Comparison of ENCODE assay signal across 8 cellular contexts in the genomic region with DNA sequence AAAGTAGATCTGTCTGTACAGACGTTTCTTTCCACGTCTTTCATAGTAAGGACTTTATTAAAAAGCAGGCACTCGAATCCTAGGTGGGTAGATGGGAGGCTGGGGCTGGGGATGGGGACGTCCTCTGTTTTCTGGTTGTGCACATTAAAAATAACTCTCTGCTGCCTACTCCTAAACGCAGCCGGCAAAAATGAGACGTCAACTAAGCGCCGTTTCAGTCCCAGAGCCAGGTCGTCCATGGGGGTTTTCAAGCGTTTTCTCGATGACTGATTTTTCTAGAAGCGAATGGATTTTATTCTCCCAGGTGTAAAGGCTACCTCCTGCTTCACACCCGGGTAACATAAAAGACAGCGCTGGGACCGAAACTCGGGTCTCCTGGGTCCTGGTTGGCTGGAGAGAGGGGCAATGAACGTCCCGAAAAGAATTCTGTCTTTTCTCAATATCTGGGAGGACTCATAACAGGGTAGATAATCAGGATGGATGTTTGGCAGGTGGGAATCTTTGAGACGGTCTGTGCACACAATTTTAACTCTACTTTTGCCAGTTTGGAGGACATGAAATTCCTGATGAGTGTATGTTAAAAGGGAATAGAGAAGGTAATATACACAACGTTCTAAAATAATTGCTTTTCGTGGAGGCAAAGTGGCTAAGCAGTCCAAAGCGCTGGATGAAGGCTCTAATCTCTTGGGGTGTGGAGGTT. TPM values are rescaled to one million over a fixed set of nuclear protein-coding genes. Genes with fewer than 3 reads are reported as not detected.
A peak's percentile ranks its signal among the peaks of the same experiment; 100 is the strongest.
DNase-seq lines count a peak whose midpoint lies in the region; ATAC-seq lines count a peak whose summit lies in the region.

No MANE protein-coding gene starts in this region.

- peak; percentile 13 for DNase-seq in A172 (ENCODE audit: low spot score)
- peak; percentile 45 for DNase-seq in left kidney (ENCODE audit: low read depth, low spot score)
- DNase-seq in NCI-H1092 (lab: John Stamatoyannopoulos, UW), result no peak

- peaks cover 7% of the 10 kb centered on the region for H3K4me1 Mint-ChIP-seq in activated T-helper 17 cell treated with anti-CD3 and anti-CD28 coated beads, Interleukin-2, amount 50 U/mL, for 72 hours

- peaks cover 5% of the 10 kb centered on the region for H3K36me3 Mint-ChIP-seq in activated T-helper 17 cell treated with anti-CD3 and anti-CD28 coated beads, Interleukin-2, amount 50 U/mL, for 72 hours (ENCODE audit: low read depth)

- H3K9me3 Mint-ChIP-seq in activated T-helper 17 cell treated with anti-CD3 and anti-CD28 coated beads, Interleukin-2, amount 50 U/mL, for 72 hours, result no peaks in the 10 kb centered on the region

- H3K27ac Mint-ChIP-seq in activated T-helper 17 cell treated with anti-CD3 and anti-CD28 coated beads, Interleukin-2, amount 50 U/mL, for 72 hours, result peak overlapping the region; percentile 19

- H3K27me3 Mint-ChIP-seq in activated T-helper 17 cell treated with anti-CD3 and anti-CD28 coated beads, Interleukin-2, amount 50 U/mL, for 72 hours, result peaks cover 52% of the 10 kb centered on the region

- peak; percentile 24 for ATAC-seq in GM21447 (IDR thresholded peaks at IDR 0.05; ENCODE audit: unreplicated experiment)
- ATAC-seq in activated T-helper 17 cell treated with anti-CD3 and anti-CD28 coated beads, Interleukin-2, amount 50 U/mL, for 72 hours (replicated peaks), result peak; percentile 24
- ATAC-seq in GM19452 (IDR thresholded peaks at IDR 0.05; ENCODE audit: unreplicated experiment), result no peak
- no peak for ATAC-seq in GM21737 (IDR thresholded peaks at IDR 0.05; ENCODE audit: unreplicated experiment)
- no peak for ATAC-seq in GM21526 (IDR thresholded peaks at IDR 0.05; ENCODE audit: low FRiP score, unreplicated experiment)

- peak overlapping the region; percentile 72 for H3K4me3 Mint-ChIP-seq in activated T-helper 17 cell treated with anti-CD3 and anti-CD28 coated beads, Interleukin-2, amount 50 U/mL, for 72 hours

RNA-seq across cellular contexts. Expression of a gene that starts 25.3 kb away (rescaled TPM):
- not detected in 2 replicates for total RNA-seq in A172 (2014; rRNA removed; shearing (Covaris generic))
- not detected for total RNA-seq in activated T-helper 17 cell treated with anti-CD3 and anti-CD28 coated beads, Interleukin-2, amount 50 U/mL, for 72 hours

RNA-seq across cellular contexts. Expression of a gene that starts 35.3 kb away (rescaled TPM):
- total RNA-seq in A172 (2014; rRNA removed; shearing (Covaris generic)), result not detected in 2 replicates
- total RNA-seq in activated T-helper 17 cell treated with anti-CD3 and anti-CD28 coated beads, Interleukin-2, amount 50 U/mL, for 72 hours, result not detected

RNA-seq across cellular contexts. Expression of a gene that starts 47.0 kb away (rescaled TPM):
- 1.0 and 3.2 TPM in 2 replicates for total RNA-seq in A172 (2014; rRNA removed; shearing (Covaris generic))
- total RNA-seq in activated T-helper 17 cell treated with anti-CD3 and anti-CD28 coated beads, Interleukin-2, amount 50 U/mL, for 72 hours, result under 1 TPM; 0.24 to 0.52 TPM

Comparison
In these comparisons a context has a peak if more than half of its experiments do, and no peak if none do; other contexts are left out.
1. ATAC-seq: peak in GM21447 (single experiment) and activated T-helper 17 cell treated with anti-CD3 and anti-CD28 coated beads, Interleukin-2, amount 50 U/mL, for 72 hours (single experiment); none in GM19452 (single experiment), GM21737 (single experiment) and GM21526 (single experiment).